In genomic region chr10:100890696-100891271, GRCh38 we compare ENCODE assay signal across 10 cellular contexts. TPM values are rescaled to one million over a fixed set of nuclear protein-coding genes. Genes with fewer than 3 reads are reported as not detected.
DNase-seq lines count a peak whose midpoint lies in the region; TF ChIP-seq lines count a peak whose summit lies in the region.
"Had no signal": no experiment of that assay in that cellular context is flagged by ENCODE, and none has a peak within 500 bp of the region (broad histone marks: within the 10 kb centered on the region; RNA-seq: fewer than 3 reads in every experiment).

No MANE protein-coding gene starts in this region.

- H4K91ac ChIP-seq in mesenchymal stem cell (ENCODE audit: low read length) = peak overlapping the region; percentile 54

- H3K14ac ChIP-seq in mesenchymal stem cell (ENCODE audit: low read length in 2 of 2) = no peak overlapping the region

- H3K4me3 ChIP-seq in mesenchymal stem cell (ENCODE audit: insufficient read depth in 1 of 2, low read depth in 1 of 2, low read length in 2 of 2) = no peak overlapping the region
- H3K4me3 ChIP-seq in stomach = no peak overlapping the region

- peaks cover 0 to 16% of the 10 kb centered on the region in 2 experiments for H3K27me3 ChIP-seq in mesenchymal stem cell (ENCODE audit: control insufficient read depth in 1 of 2, insufficient read depth in 1 of 2, low read length in 2 of 2)
- H3K27me3 ChIP-seq in stomach = peaks cover 0 to 66% (median 16%) of the 10 kb centered on the region in 3 donors

- no peak overlapping the region for H2BK5ac ChIP-seq in mesenchymal stem cell (ENCODE audit: low read depth, low read length, poor library complexity, severe bottlenecking)

- H2BK15ac ChIP-seq in mesenchymal stem cell (ENCODE audit: low read depth, poor library complexity, severe bottlenecking) = no peak overlapping the region

- WGBS in mesenchymal stem cell = 10% methylated on average over 6 of the region's 6 CpGs
- 72 to 83% (median 78%) methylated on average over 6 of the region's 6 CpGs for WGBS in stomach, 5 donors

- H3K79me1 ChIP-seq in mesenchymal stem cell (replicated peaks; ENCODE audit: low read length, poor library complexity, severe bottlenecking) = no peaks in the 10 kb centered on the region

- H3K36me3 ChIP-seq in mesenchymal stem cell (ENCODE audit: control insufficient read depth in 1 of 2, insufficient read depth in 2 of 2, low read depth in 1 of 2, low read length in 2 of 2) = no peaks in the 10 kb centered on the region
- no peaks in the 10 kb centered on the region for H3K36me3 ChIP-seq in stomach

- intact Hi-C loops in stomach (cut with DNase I; ENCODE audit: low total_unique reads) = no loop called here

- H3K4ac ChIP-seq in mesenchymal stem cell (ENCODE audit: low read depth in 1 of 2, low read length in 2 of 2) = peak overlapping the region in 1 of 2 experiments; percentile 71

- TF ChIP-seq POLR2A in stomach (IDR thresholded peaks at IDR 0.05) = no peak

- peak overlapping the region in 1 of 2 experiments; percentile 55 for H2BK12ac ChIP-seq in mesenchymal stem cell (ENCODE audit: low read length in 2 of 2)

- peak overlapping the region; percentile 85 to 89 for H3K18ac ChIP-seq in mesenchymal stem cell (ENCODE audit: low read depth in 1 of 2, low read length in 2 of 2)

- H3K9ac ChIP-seq in mesenchymal stem cell (ENCODE audit: low read length) = peak overlapping the region; percentile 28

- no peak for TF ChIP-seq CTCF in stomach (IDR thresholded peaks at IDR 0.05)

- H3K4me1 ChIP-seq in mesenchymal stem cell (ENCODE audit: control insufficient read depth, insufficient read depth, low read depth, low read length) (peaks cover 8% of the 10 kb centered on the region), stomach (peaks cover 0 to 3% (median 0%) of the 10 kb centered on the region in 4 donors)

- H3K4me2 ChIP-seq in mesenchymal stem cell (ENCODE audit: low read length, poor library complexity, severe bottlenecking) = no peak overlapping the region

- H2AFZ ChIP-seq in mesenchymal stem cell (ENCODE audit: low read depth, low read length) = peak overlapping the region; percentile 56

- H3K23ac ChIP-seq in mesenchymal stem cell (ENCODE audit: low read length in 2 of 2) = peak overlapping the region in 1 of 2 experiments; percentile 46

- no peak overlapping the region for H2AK5ac ChIP-seq in mesenchymal stem cell (ENCODE audit: low read length, severe bottlenecking)

- H3K9me3 ChIP-seq in mesenchymal stem cell (ENCODE audit: control insufficient read depth, low read length) (no peaks in the 10 kb centered on the region), stomach (no peaks in the 10 kb centered on the region)

- peak overlapping the region; percentile 52 for H4K8ac ChIP-seq in mesenchymal stem cell (ENCODE audit: low read length)

- peak overlapping the region; percentile 3 for H2BK120ac ChIP-seq in mesenchymal stem cell (ENCODE audit: low read depth, low read length)

- no peak for TF ChIP-seq EP300 in stomach (IDR thresholded peaks at IDR 0.05)

- H3K27ac ChIP-seq in mesenchymal stem cell (ENCODE audit: low read length, poor library complexity, severe bottlenecking) = peak overlapping the region; percentile 95
- H3K27ac ChIP-seq in stomach = no peak overlapping the region

- DNase-seq in COLO829 (ENCODE audit: low spot score) = peak; percentile 83
- peak; percentile 82 for DNase-seq in NOMO-1 treated with DMSO at 0.1 percent for 48 hours (lab: John Stamatoyannopoulos, UW; ENCODE audit: unreplicated experiment)
- DNase-seq in dermis microvascular lymphatic vessel endothelial cell (ENCODE audit: low read depth in 2 of 2) = peak; percentile 83 to 93
- peak; percentile 97 for DNase-seq in mesenchymal stem cell
- no peak for DNase-seq in NCI-H526 treated with DMSO at 0.1 percent for 48 hours (lab: John Stamatoyannopoulos, UW)
- DNase-seq in NCI-H1436 treated with DMSO at 0.1 percent for 48 hours (lab: John Stamatoyannopoulos, UW) = no peak
- DNase-seq in stomach = no peak
- DNase-seq in NCI-H748 (lab: John Stamatoyannopoulos, UW; ENCODE audit: unreplicated experiment) = no peak
- DNase-seq: DMS53; stimulated activated naive B cell treated with anti-CD40 and anti-IgM and Interleukin-4, amounts not matched to agents 10 μg/mL and 1 μg/mL and 100 μg/mL, for 72 hours had no signal

RNA-seq across cellular contexts. Expression of gene SLF2, which starts 22.0 kb away (rescaled TPM):
- total RNA-seq in dermis microvascular lymphatic vessel endothelial cell = 17.1 and 22.8 TPM in 2 replicates
- polyA plus RNA-seq in mesenchymal stem cell (2013, experiment 1 of 2) = 18.2 TPM
- polyA plus RNA-seq in mesenchymal stem cell (2013, experiment 2 of 2) = 18.0 TPM
- total RNA-seq in stomach = 10 to 100 TPM in 4 of 5 donors, 1 to 10 TPM in 1; 2.3 to 49.9 (median 23.3) TPM
- 1 to 10 TPM; 2.3 to 9.0 (median 4.8) TPM for polyA plus RNA-seq in stomach

Comparison
In these comparisons a context has a peak if more than half of its experiments do, and no peak if none do; other contexts are left out.
1. DNase-seq: peak in COLO829 (single experiment), NOMO-1 treated with DMSO at 0.1 percent for 48 hours (single experiment), dermis microvascular lymphatic vessel endothelial cell (2 of 2) and mesenchymal stem cell (single experiment); none in NCI-H526 treated with DMSO at 0.1 percent for 48 hours (single experiment), NCI-H1436 treated with DMSO at 0.1 percent for 48 hours (single experiment), stomach (single experiment) and NCI-H748 (single experiment).